19 cellular contexts compared by ENCODE assay signal in the genomic region with DNA sequence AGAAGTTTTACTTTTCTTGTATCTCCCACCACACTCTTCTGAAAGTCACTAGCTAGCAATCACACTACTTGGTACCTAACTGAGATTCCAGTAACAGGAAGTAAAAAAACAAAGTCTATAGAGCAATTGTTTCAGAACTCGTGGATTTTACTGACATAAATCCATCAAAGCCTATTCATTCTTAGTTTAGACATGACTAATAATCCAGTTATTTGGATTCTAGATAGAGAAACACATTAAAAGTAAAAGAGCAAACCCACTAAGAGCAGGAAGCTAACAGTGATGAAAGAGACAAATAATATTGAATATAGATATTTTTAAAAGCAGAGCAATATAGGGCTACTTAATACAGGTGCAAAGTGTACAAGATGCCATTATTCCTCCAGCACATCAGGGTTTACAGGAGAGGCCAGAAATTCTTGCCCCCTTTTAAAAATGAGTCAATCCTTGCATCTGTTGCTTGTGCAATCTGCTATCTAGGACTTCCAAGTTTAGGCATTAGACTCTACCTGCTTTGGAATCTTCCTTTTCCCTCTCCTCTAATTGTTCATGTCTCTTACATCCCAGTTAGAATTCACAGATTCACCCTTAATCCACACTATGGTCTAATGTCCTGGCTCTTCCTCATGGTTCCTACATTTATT. TPM values are rescaled to one million over a fixed set of nuclear protein-coding genes. Genes with fewer than 3 reads are reported as not detected.
DNase-seq lines count a peak whose midpoint lies in the region; ATAC-seq, FAIRE-seq and TF ChIP-seq lines count a peak whose summit lies in the region.
"Had no signal": no experiment of that assay in that cellular context is flagged by ENCODE, and none has a peak within 500 bp of the region (broad histone marks: within the 10 kb centered on the region; RNA-seq: fewer than 3 reads in every experiment).

No MANE protein-coding gene starts in this region.

- H3K27me3 Mint-ChIP-seq in astrocyte (ENCODE audit: low read depth, unreplicated experiment): no peaks in the 10 kb centered on the region
- H3K27me3 Mint-ChIP-seq: B cell, T-helper 17 cell had no signal

- no peak overlapping the region for H3K4me2 ChIP-seq in astrocyte (ENCODE audit: low read length)
- H3K4me2 ChIP-seq in keratinocyte (ENCODE audit: control insufficient read depth, extremely low read depth, insufficient read depth, low read depth, low read length): peak overlapping the region; percentile 27
- H3K4me2 ChIP-seq in osteoblast (ENCODE audit: insufficient read depth, low read length): no peak overlapping the region
- H3K4me2 ChIP-seq: GM23338, hepatocyte had no signal

- DNase-seq in COLO829 (ENCODE audit: low spot score) (peak; percentile 79), HT1080 (ENCODE audit: low read depth) (peak; percentile 49), astrocyte (ENCODE audit: low read depth) (no peak), keratinocyte (ENCODE audit: low read depth, low spot score) (no peak), ovary (no peak), osteoblast (ENCODE audit: insufficient read length, low spot score, missing footprints) (no peak), esophagus squamous epithelium (lab: John Stamatoyannopoulos, UW) (no peak)
- DNase-seq: activated CD4-positive, alpha-beta T cell treated with anti-CD3 and anti-CD28 coated beads for 48 hours; DND-41; effector CD8-positive, alpha-beta T cell; NCI-H1092 treated with DMSO at 0.1 percent for 48 hours; OCI-M1; T-helper 17 cell had no signal

- no peak overlapping the region for H3K9ac ChIP-seq in astrocyte (ENCODE audit: low read length)
- H3K9ac ChIP-seq in keratinocyte (ENCODE audit: control insufficient read depth, extremely low read depth, insufficient read depth, low read length): no peak overlapping the region

- H3K36me3 ChIP-seq in astrocyte (ENCODE audit: insufficient read depth, low read length) (no peaks in the 10 kb centered on the region), keratinocyte (ENCODE audit: control insufficient read depth in 2 of 2, extremely low read depth in 1 of 2, insufficient read depth in 2 of 2, low read length in 2 of 2) (no peaks in the 10 kb centered on the region), ovary (no peaks in the 10 kb centered on the region), osteoblast (ENCODE audit: insufficient read depth, low read length) (peaks cover 3% of the 10 kb centered on the region), esophagus squamous epithelium (no peaks in the 10 kb centered on the region)
- H3K36me3 ChIP-seq: ascending aorta had no signal

- TF ChIP-seq POLR2A in ovary (IDR thresholded peaks at IDR 0.05): no peak
- no peak for TF ChIP-seq POLR2A in esophagus squamous epithelium (IDR thresholded peaks at IDR 0.05)

- dilution Hi-C loops in keratinocyte (cut with MboI; ENCODE audit: extremely low pct_ligation_motif_present, low sequenced_read_pairs): no loop called here

- H3K79me2 ChIP-seq in astrocyte (ENCODE audit: insufficient read depth, low read length): peaks cover 87% of the 10 kb centered on the region
- peaks cover 28% of the 10 kb centered on the region for H3K79me2 ChIP-seq in keratinocyte (ENCODE audit: control insufficient read depth, insufficient read depth, low read length)
- H3K79me2 ChIP-seq in osteoblast (ENCODE audit: insufficient read depth, low read length): peaks cover 84% of the 10 kb centered on the region

- intact Hi-C loops in ovary (cut with DNase I) (no loop called here), esophagus squamous epithelium (cut with DNase I) (no loop called here)

- H3K4me3 Mint-ChIP-seq in astrocyte (ENCODE audit: unreplicated experiment): peak overlapping the region; percentile 45
- H3K4me3 Mint-ChIP-seq: B cell, GM23338, T-helper 17 cell had no signal

- no peak overlapping the region for H3K27ac Mint-ChIP-seq in astrocyte (ENCODE audit: unreplicated experiment)
- H3K27ac Mint-ChIP-seq: B cell, GM23338, T-helper 17 cell had no signal

- H3K27me3 ChIP-seq in astrocyte (ENCODE audit: insufficient read depth, low read length) (no peaks in the 10 kb centered on the region), keratinocyte (ENCODE audit: control insufficient read depth, extremely low read depth, insufficient read depth, low read length) (no peaks in the 10 kb centered on the region), ovary (no peaks in the 10 kb centered on the region), osteoblast (ENCODE audit: insufficient read depth, low read length) (no peaks in the 10 kb centered on the region), esophagus squamous epithelium (no peaks in the 10 kb centered on the region)
- H3K27me3 ChIP-seq: ascending aorta, hepatocyte had no signal

- TF ChIP-seq CTCF in astrocyte (IDR thresholded peaks at IDR 0.05; ENCODE audit: insufficient read depth, low read depth, low read length) (no peak), keratinocyte (optimal IDR thresholded peaks at IDR 0.05 in 1 of 3, IDR thresholded peaks at IDR 0.05 in 1 of 3, conservative IDR thresholded peaks at IDR 0.05 in 1 of 3; ENCODE audit: extremely low read depth in 1 of 3, insufficient read depth in 2 of 3, low read length in 3 of 3) (no peak), ovary (IDR thresholded peaks at IDR 0.05) (no peak), osteoblast (IDR thresholded peaks at IDR 0.05; ENCODE audit: extremely low read depth, low read depth, low read length) (no peak), esophagus squamous epithelium (IDR thresholded peaks at IDR 0.05) (no peak)

- ATAC-seq in GM18868 (IDR thresholded peaks at IDR 0.05; ENCODE audit: unreplicated experiment): no peak
- ATAC-seq: GM23338, T-helper 17 cell had no signal

- peaks cover 12% of the 10 kb centered on the region for H4K20me1 ChIP-seq in astrocyte (ENCODE audit: insufficient read depth, low read length)
- H4K20me1 ChIP-seq in keratinocyte (ENCODE audit: control insufficient read depth, extremely low read depth, insufficient read depth, low read length): no peaks in the 10 kb centered on the region
- H4K20me1 ChIP-seq in osteoblast (ENCODE audit: insufficient read depth, low read length): peaks cover 8% of the 10 kb centered on the region

- peaks cover 25% of the 10 kb centered on the region for H3K4me1 Mint-ChIP-seq in astrocyte (ENCODE audit: low read depth, unreplicated experiment)

- H3K27ac ChIP-seq in astrocyte (ENCODE audit: low read depth, low read length) (no peak overlapping the region), keratinocyte (ENCODE audit: control insufficient read depth, insufficient read depth, low read length) (no peak overlapping the region), ovary (no peak overlapping the region), osteoblast (ENCODE audit: low read depth, low read length) (no peak overlapping the region), esophagus squamous epithelium (no peak overlapping the region)
- H3K27ac ChIP-seq: ascending aorta, hepatocyte had no signal

- FAIRE-seq in astrocyte (lab: Jason Lieb, UNC): no peak
- FAIRE-seq in keratinocyte (lab: Jason Lieb, UNC): no peak

- H3K4me3 ChIP-seq in astrocyte (ENCODE audit: insufficient read depth, low read depth, low read length) (no peak overlapping the region), keratinocyte (ENCODE audit: control insufficient read depth in 2 of 3, extremely low read depth in 1 of 3, insufficient read depth in 2 of 3, low read depth in 1 of 3, low read length in 3 of 3) (no peak overlapping the region), ovary (no peak overlapping the region), osteoblast (ENCODE audit: insufficient read depth, low read length) (no peak overlapping the region), esophagus squamous epithelium (no peak overlapping the region)
- H3K4me3 ChIP-seq: ascending aorta, GM23338, hepatocyte, lung had no signal

- no peaks in the 10 kb centered on the region for H3K9me1 ChIP-seq in keratinocyte (ENCODE audit: control insufficient read depth, extremely low read depth, insufficient read depth, low read length)

- TF ChIP-seq EP300 in ovary (IDR thresholded peaks at IDR 0.05): no peak

- H3K36me3 Mint-ChIP-seq in astrocyte (ENCODE audit: low read depth, unreplicated experiment): peaks cover 1% of the 10 kb centered on the region

- 44 to 48% (median 46%) methylated on average over 1 of the region's 1 CpG for WGBS in ovary, 3 donors
- WGBS in esophagus squamous epithelium, 2 donors: 7 to 19% methylated on average over 1 of the region's 1 CpG

- H2AFZ ChIP-seq in astrocyte (ENCODE audit: low read depth, low read length) (no peak overlapping the region), keratinocyte (ENCODE audit: control insufficient read depth, low read length) (no peak overlapping the region), osteoblast (ENCODE audit: low read length) (no peak overlapping the region)
- H2AFZ ChIP-seq: GM23338, hepatocyte had no signal

- peaks cover 5% of the 10 kb centered on the region for H3K4me1 ChIP-seq in astrocyte (ENCODE audit: insufficient read depth, low read length)
- peaks cover 15% of the 10 kb centered on the region for H3K4me1 ChIP-seq in keratinocyte (ENCODE audit: control insufficient read depth, extremely low read depth, insufficient read depth, low read length)
- peaks cover 8% of the 10 kb centered on the region for H3K4me1 ChIP-seq in ovary (ENCODE audit: insufficient read depth)
- peaks cover 17% of the 10 kb centered on the region for H3K4me1 ChIP-seq in osteoblast (ENCODE audit: insufficient read depth, low read length)
- peaks cover 0 to 55% (median 16%) of the 10 kb centered on the region in 3 donors for H3K4me1 ChIP-seq in esophagus squamous epithelium

- no peaks in the 10 kb centered on the region for H3K9me3 Mint-ChIP-seq in astrocyte (ENCODE audit: unreplicated experiment)
- H3K9me3 Mint-ChIP-seq: GM23338 had no signal

- no peaks in the 10 kb centered on the region for H3K9me3 ChIP-seq in astrocyte (ENCODE audit: insufficient read depth, low read depth, low read length)
- H3K9me3 ChIP-seq in keratinocyte (ENCODE audit: control insufficient read depth, low read depth, low read length): no peaks in the 10 kb centered on the region
- H3K9me3 ChIP-seq in ovary: no peaks in the 10 kb centered on the region
- no peaks in the 10 kb centered on the region for H3K9me3 ChIP-seq in osteoblast (ENCODE audit: low read depth, low read length)
- no peaks in the 10 kb centered on the region for H3K9me3 ChIP-seq in esophagus squamous epithelium
- H3K9me3 ChIP-seq: ascending aorta had no signal

RNA-seq across cellular contexts. Expression of a gene that starts 6.0 kb away (rescaled TPM):
- 9.9 and 13.2 TPM in 2 replicates for total RNA-seq in HT1080 (2014; rRNA removed; shearing (Covaris generic))
- 10.8 TPM in 2 replicates for polyA plus RNA-seq in HT1080 (2015; cell fraction: cytosol; rRNA removed)
- polyA plus RNA-seq in HT1080 (2015; cell fraction: nucleus; rRNA removed): 26.3 and 31.6 TPM in 2 replicates
- total RNA-seq in astrocyte: 50.7 and 56.3 TPM in 2 replicates
- polyA plus RNA-seq in keratinocyte: 12.7 to 16.7 TPM (median 15.1 TPM) in 3 replicates
- 5.9 TPM for polyA plus RNA-seq in keratinocyte (2011; ENCODE audit: low read depth)
- 5.9 and 12.7 TPM in 2 replicates for polyA plus RNA-seq in keratinocyte (2011; cell fraction: cytosol; rRNA removed)
- polyA plus RNA-seq in keratinocyte (2011; cell fraction: nucleus; rRNA removed): 19.3 and 19.4 TPM in 2 replicates
- polyA plus RNA-seq in keratinocyte (2012; ENCODE audit: low replicate concordance): 6.5 and 9.9 TPM in 2 replicates
- polyA minus RNA-seq in keratinocyte: 16.0 to 35.2 TPM (median 32.3 TPM) in 3 replicates
- polyA minus RNA-seq in keratinocyte (2011; cell fraction: cytosol; rRNA and poly(A)+ RNA removed): 15.7 TPM
- polyA minus RNA-seq in keratinocyte (2011; cell fraction: nucleus; rRNA and poly(A)+ RNA removed): 29.2 and 52.2 TPM in 2 replicates
- 10 to 100 TPM; 14.8 to 32.9 (median 23.5) TPM for total RNA-seq in ovary
- 10 to 100 TPM in 1 of 2 donors, 1 to 10 TPM in 1; 6.2 to 11.9 TPM for polyA plus RNA-seq in ovary
- total RNA-seq in osteoblast: 38.3 and 46.0 TPM in 2 replicates
- 10 to 100 TPM; 14.2 to 26.6 (median 17.0) TPM for total RNA-seq in esophagus squamous epithelium

RNA-seq across cellular contexts. Expression of a gene that starts 43.0 kb away (rescaled TPM):
- total RNA-seq in HT1080 (2014; rRNA removed; shearing (Covaris generic)): 34.2 and 49.8 TPM in 2 replicates
- polyA plus RNA-seq in HT1080 (2015; cell fraction: cytosol; rRNA removed): 30.9 and 31.0 TPM in 2 replicates
- 11.6 and 12.6 TPM in 2 replicates for polyA plus RNA-seq in HT1080 (2015; cell fraction: nucleus; rRNA removed)
- 22.6 and 24.7 TPM in 2 replicates for total RNA-seq in astrocyte
- polyA plus RNA-seq in keratinocyte: 13.1 to 26.2 TPM (median 22.3 TPM) in 3 replicates
- 3.2 TPM for polyA plus RNA-seq in keratinocyte (2011; ENCODE audit: low read depth)
- polyA plus RNA-seq in keratinocyte (2011; cell fraction: cytosol; rRNA removed): 22.4 and 25.9 TPM in 2 replicates
- 9.2 and 9.3 TPM in 2 replicates for polyA plus RNA-seq in keratinocyte (2011; cell fraction: nucleus; rRNA removed)
- 7.6 and 17.6 TPM in 2 replicates for polyA plus RNA-seq in keratinocyte (2012; ENCODE audit: low replicate concordance)
- polyA minus RNA-seq in keratinocyte: 2.6 to 17.2 TPM (median 11.9 TPM) in 3 replicates
- 19.2 TPM for polyA minus RNA-seq in keratinocyte (2011; cell fraction: cytosol; rRNA and poly(A)+ RNA removed)
- 4.3 and 7.8 TPM in 2 replicates for polyA minus RNA-seq in keratinocyte (2011; cell fraction: nucleus; rRNA and poly(A)+ RNA removed)
- 10 to 100 TPM; 13.0 to 34.1 (median 22.0) TPM for total RNA-seq in ovary
- polyA plus RNA-seq in ovary: 10 to 100 TPM; 11.1 to 15.8 TPM
- total RNA-seq in osteoblast: 46.0 and 64.1 TPM in 2 replicates
- total RNA-seq in esophagus squamous epithelium: 10 to 100 TPM; 32.0 to 42.5 (median 34.8) TPM

Comparison
In these comparisons a context has a peak if more than half of its experiments do, and no peak if none do; other contexts are left out.
1. DNase-seq: peak in COLO829 (single experiment) and HT1080 (single experiment); none in astrocyte (single experiment), keratinocyte (single experiment), ovary (0 of 5), osteoblast (single experiment) and esophagus squamous epithelium (single experiment).